In the genomic region with DNA sequence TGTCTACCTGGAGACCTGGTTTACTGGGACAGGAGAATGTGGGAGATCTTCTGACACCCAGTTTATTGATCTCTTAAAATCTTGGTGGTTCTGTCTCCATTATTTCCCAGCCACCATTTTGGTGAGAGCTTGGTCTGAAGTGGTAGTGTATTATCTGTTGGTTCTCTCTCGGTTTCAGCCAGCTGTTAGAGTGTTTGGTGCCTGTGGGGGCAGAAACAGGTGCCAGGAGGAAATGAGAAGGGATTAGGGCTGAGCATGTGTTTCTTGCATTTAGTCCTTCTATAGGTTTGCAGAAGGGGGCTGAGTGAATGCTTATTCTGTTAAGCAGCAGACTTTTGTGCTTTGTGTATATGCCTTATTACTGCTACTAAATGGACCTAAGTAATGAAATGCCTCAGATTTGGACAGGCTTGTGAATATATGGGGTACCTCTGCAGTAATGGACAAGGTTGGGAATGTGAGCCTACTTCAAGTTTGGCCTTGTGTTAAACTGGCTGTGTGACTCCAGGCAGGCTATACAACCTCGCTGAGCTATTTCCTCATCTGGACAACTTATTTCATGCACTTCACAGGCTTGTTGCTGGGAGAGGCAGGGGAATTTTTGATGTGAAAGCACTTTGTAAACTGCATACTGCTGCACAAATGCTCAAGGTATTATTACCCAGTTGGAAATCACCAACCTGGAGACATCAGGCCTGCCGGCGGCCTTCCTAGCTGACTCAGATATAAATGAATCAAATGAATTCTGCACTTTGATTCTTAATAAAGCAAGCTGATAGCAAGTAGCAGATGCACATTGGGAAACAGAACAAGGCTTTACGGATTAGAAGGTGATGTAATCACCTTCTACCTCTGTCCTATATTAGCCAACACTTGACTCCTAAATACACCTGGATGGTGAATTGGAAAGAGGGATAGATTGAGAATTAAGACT, we compare ENCODE assay signal across 9 cellular contexts. TPM values are rescaled to one million over a fixed set of nuclear protein-coding genes. Genes with fewer than 3 reads are reported as not detected.
DNase-seq lines count a peak whose midpoint lies in the region; ATAC-seq and TF ChIP-seq lines count a peak whose summit lies in the region.
"Had no signal": no experiment of that assay in that cellular context is flagged by ENCODE, and none has a peak within 500 bp of the region (broad histone marks: within the 10 kb centered on the region; RNA-seq: fewer than 3 reads in every experiment).

No MANE protein-coding gene starts in this region.

- no peak overlapping the region for H3K4me2 ChIP-seq in trophoblast cell (ENCODE audit: low read length)
- H3K4me2 ChIP-seq in mesenchymal stem cell (ENCODE audit: low read length, poor library complexity, severe bottlenecking): no peak overlapping the region

- peaks cover 8 to 11% of the 10 kb centered on the region in 2 experiments for H3K4me1 ChIP-seq in trophoblast cell (ENCODE audit: control insufficient read depth in 1 of 2, insufficient read depth in 2 of 2, low read length in 2 of 2)
- H3K4me1 ChIP-seq in mesenchymal stem cell (ENCODE audit: control insufficient read depth, insufficient read depth, low read depth, low read length): peaks cover 7% of the 10 kb centered on the region

- no peak overlapping the region for H4K91ac ChIP-seq in trophoblast cell (ENCODE audit: low read depth, low read length)
- no peak overlapping the region for H4K91ac ChIP-seq in mesenchymal stem cell (ENCODE audit: low read length)

- no peak overlapping the region for H2BK15ac ChIP-seq in mesenchymal stem cell (ENCODE audit: low read depth, poor library complexity, severe bottlenecking)

- WGBS in trophoblast cell (ENCODE audit: extremely low coverage, insufficient coverage, insufficient read length): no CpG with 5 or more reads among the region's 5 CpGs
- WGBS in mesenchymal stem cell: 93% methylated on average over 3 of the region's 5 CpGs

- no peak overlapping the region for H3K9ac ChIP-seq in trophoblast cell (ENCODE audit: low read length)
- H3K9ac ChIP-seq in mesenchymal stem cell (ENCODE audit: low read length): no peak overlapping the region

- H3K79me1 ChIP-seq in trophoblast cell (ENCODE audit: low read length): no peaks in the 10 kb centered on the region
- H3K79me1 ChIP-seq in mesenchymal stem cell (replicated peaks; ENCODE audit: low read length, poor library complexity, severe bottlenecking): peaks cover 33% of the 10 kb centered on the region

- DNase-seq in NCI-H510A treated with DMSO at 0.1 percent for 48 hours (lab: John Stamatoyannopoulos, UW) (peak; percentile 42), NCI-H510A (lab: John Stamatoyannopoulos, UW) (no peak), WERI-Rb-1 (peak; percentile 57), trophoblast cell (peak; percentile 35 to 58), CD1c-positive myeloid dendritic cell (ENCODE audit: extremely low spot score) (no peak), activated gamma-delta T cell (lab: John Stamatoyannopoulos, UW) (no peak), mesenchymal stem cell (no peak)

- H3K27me3 ChIP-seq in WERI-Rb-1 (ENCODE audit: insufficient read depth, low read depth, severe bottlenecking) (no peaks in the 10 kb centered on the region), trophoblast cell (ENCODE audit: insufficient read depth, low read length) (no peaks in the 10 kb centered on the region), mesenchymal stem cell (ENCODE audit: control insufficient read depth in 1 of 2, insufficient read depth in 1 of 2, low read length in 2 of 2) (no peaks in the 10 kb centered on the region)

- H4K12ac ChIP-seq in trophoblast cell (ENCODE audit: low read depth, low read length): no peak overlapping the region

- H2BK5ac ChIP-seq in trophoblast cell (ENCODE audit: low read depth, low read length, poor library complexity) (no peak overlapping the region), mesenchymal stem cell (ENCODE audit: low read depth, low read length, poor library complexity, severe bottlenecking) (no peak overlapping the region)

- H3K27ac ChIP-seq in WERI-Rb-1: peak overlapping the region; percentile 30
- no peak overlapping the region for H3K27ac ChIP-seq in trophoblast cell (ENCODE audit: low read depth, low read length)
- H3K27ac ChIP-seq in mesenchymal stem cell (ENCODE audit: low read length, poor library complexity, severe bottlenecking): no peak overlapping the region

- H4K8ac ChIP-seq in trophoblast cell (ENCODE audit: low read depth, low read length): no peak overlapping the region
- H4K8ac ChIP-seq in mesenchymal stem cell (ENCODE audit: low read length): no peak overlapping the region

- H3K36me3 ChIP-seq in WERI-Rb-1 (no peaks in the 10 kb centered on the region), trophoblast cell (ENCODE audit: control insufficient read depth in 1 of 2, insufficient read depth in 2 of 2, low read length in 2 of 2) (no peaks in the 10 kb centered on the region), mesenchymal stem cell (ENCODE audit: control insufficient read depth in 1 of 2, insufficient read depth in 2 of 2, low read depth in 1 of 2, low read length in 2 of 2) (peaks cover 0 to 3% of the 10 kb centered on the region in 2 experiments)

- peak; percentile 65 for ATAC-seq in HG02981 (IDR thresholded peaks at IDR 0.05; ENCODE audit: unreplicated experiment)

- H3K4ac ChIP-seq in trophoblast cell (ENCODE audit: low read depth, low read length) (peak overlapping the region; percentile 40), mesenchymal stem cell (ENCODE audit: low read depth in 1 of 2, low read length in 2 of 2) (no peak overlapping the region)

- no peak overlapping the region for H2BK12ac ChIP-seq in trophoblast cell (ENCODE audit: low read length)
- H2BK12ac ChIP-seq in mesenchymal stem cell (ENCODE audit: low read length in 2 of 2): no peak overlapping the region

- H3K23ac ChIP-seq in trophoblast cell (ENCODE audit: low read length) (no peak overlapping the region), mesenchymal stem cell (ENCODE audit: low read length in 2 of 2) (no peak overlapping the region)

- no peak overlapping the region for H3K18ac ChIP-seq in trophoblast cell (ENCODE audit: low read length)
- H3K18ac ChIP-seq in mesenchymal stem cell (ENCODE audit: low read depth in 1 of 2, low read length in 2 of 2): no peak overlapping the region

- H3K79me2 ChIP-seq in trophoblast cell (ENCODE audit: control insufficient read depth, insufficient read depth, low read length, poor library complexity): peaks cover 12% of the 10 kb centered on the region

- TF ChIP-seq CTCF in WERI-Rb-1 (IDR thresholded peaks at IDR 0.05; ENCODE audit: low read depth, low read length): no peak

- no peak overlapping the region for H2AK5ac ChIP-seq in trophoblast cell (ENCODE audit: low read length)
- H2AK5ac ChIP-seq in mesenchymal stem cell (ENCODE audit: low read length, severe bottlenecking): no peak overlapping the region

- H2AFZ ChIP-seq in trophoblast cell (ENCODE audit: insufficient read depth, low read length, poor library complexity): no peak overlapping the region
- H2AFZ ChIP-seq in mesenchymal stem cell (ENCODE audit: low read depth, low read length): no peak overlapping the region

- H3K9me3 ChIP-seq in WERI-Rb-1 (ENCODE audit: severe bottlenecking) (no peaks in the 10 kb centered on the region), trophoblast cell (ENCODE audit: insufficient read depth, low read depth, low read length) (no peaks in the 10 kb centered on the region), mesenchymal stem cell (ENCODE audit: control insufficient read depth, low read length) (no peaks in the 10 kb centered on the region)

- H3K14ac ChIP-seq in trophoblast cell (ENCODE audit: low read length) (no peak overlapping the region), mesenchymal stem cell (ENCODE audit: low read length in 2 of 2) (no peak overlapping the region)

- no peak overlapping the region for H2BK120ac ChIP-seq in trophoblast cell (ENCODE audit: insufficient read depth, low read length, poor library complexity)
- H2BK120ac ChIP-seq in mesenchymal stem cell (ENCODE audit: low read depth, low read length): no peak overlapping the region

- H3K4me3 ChIP-seq in WERI-Rb-1 (ENCODE audit: low read depth, low read length) (no peak overlapping the region), trophoblast cell (ENCODE audit: low read depth, low read length) (no peak overlapping the region), mesenchymal stem cell (ENCODE audit: insufficient read depth in 1 of 2, low read depth in 1 of 2, low read length in 2 of 2) (no peak overlapping the region)
- H3K4me3 ChIP-seq: skin epidermis had no signal

RNA-seq across cellular contexts. Expression of a gene that starts 9.9 kb away (rescaled TPM):
- 41.7 and 44.1 TPM in 2 replicates for polyA plus RNA-seq in trophoblast cell (2013)
- 10.5 TPM for polyA plus RNA-seq in mesenchymal stem cell (2013, experiment 1 of 2)
- polyA plus RNA-seq in mesenchymal stem cell (2013, experiment 2 of 2): 9.8 TPM

Comparison
In these comparisons a context has a peak if more than half of its experiments do, and no peak if none do; other contexts are left out.
1. DNase-seq: peak in NCI-H510A treated with DMSO at 0.1 percent for 48 hours (single experiment), WERI-Rb-1 (single experiment) and trophoblast cell (2 of 2); none in NCI-H510A (single experiment), CD1c-positive myeloid dendritic cell (single experiment), activated gamma-delta T cell (single experiment) and mesenchymal stem cell (single experiment).